Comparison of ENCODE assay signal across 8 cellular contexts in genomic region chr15:76150508-76150907, GRCh38.
A peak's percentile ranks its signal among the peaks of the same experiment; 100 is the strongest.
DNase-seq lines count a peak whose midpoint lies in the region; ATAC-seq, FAIRE-seq and TF ChIP-seq lines count a peak whose summit lies in the region.

No MANE protein-coding gene starts in this region.

- no peaks in the 10 kb centered on the region for H3K36me3 Mint-ChIP-seq in astrocyte (ENCODE audit: low read depth, unreplicated experiment)
- H3K36me3 Mint-ChIP-seq in T-helper 17 cell (ENCODE audit: low read depth) = peaks cover 3% of the 10 kb centered on the region

- no peak overlapping the region for H3K27ac ChIP-seq in astrocyte (ENCODE audit: low read depth, low read length)
- peak overlapping the region; percentile 33 to 66 (median 62) for H3K27ac ChIP-seq in gastrocnemius medialis

- H3K4me1 Mint-ChIP-seq in astrocyte (ENCODE audit: low read depth, unreplicated experiment) (peaks cover 13% of the 10 kb centered on the region), T-helper 17 cell (peaks cover 8% of the 10 kb centered on the region)

- no peaks in the 10 kb centered on the region for H3K79me2 ChIP-seq in astrocyte (ENCODE audit: insufficient read depth, low read length)

- peak overlapping the region; percentile 1 for H3K4me2 ChIP-seq in astrocyte (ENCODE audit: low read length)

- no peaks in the 10 kb centered on the region for H3K9me3 ChIP-seq in astrocyte (ENCODE audit: insufficient read depth, low read depth, low read length)
- H3K9me3 ChIP-seq in gastrocnemius medialis = no peaks in the 10 kb centered on the region
- H3K9me3 ChIP-seq in T-helper 17 cell (ENCODE audit: control insufficient read depth, low read length, poor library complexity, severe bottlenecking) = no peaks in the 10 kb centered on the region

- H3K27ac Mint-ChIP-seq in astrocyte (ENCODE audit: unreplicated experiment) = peak overlapping the region; percentile 69
- no peak overlapping the region for H3K27ac Mint-ChIP-seq in T-helper 17 cell

- no peaks in the 10 kb centered on the region for H3K36me3 ChIP-seq in astrocyte (ENCODE audit: insufficient read depth, low read length)
- H3K36me3 ChIP-seq in gastrocnemius medialis = no peaks in the 10 kb centered on the region

- no peaks in the 10 kb centered on the region for H3K9me3 Mint-ChIP-seq in astrocyte (ENCODE audit: unreplicated experiment)

- no peaks in the 10 kb centered on the region for H3K4me1 ChIP-seq in astrocyte (ENCODE audit: insufficient read depth, low read length)
- H3K4me1 ChIP-seq in gastrocnemius medialis = peaks cover 22 to 24% of the 10 kb centered on the region in 2 donors

- H3K4me3 Mint-ChIP-seq in astrocyte (ENCODE audit: unreplicated experiment) (no peak overlapping the region), T-helper 17 cell (no peak overlapping the region)

- ATAC-seq in GM19455 (IDR thresholded peaks at IDR 0.05; ENCODE audit: unreplicated experiment) (peak; percentile 25), HG03432 (IDR thresholded peaks at IDR 0.05; ENCODE audit: unreplicated experiment) (peak; percentile 23), gastrocnemius medialis (peak in 1 of 2 donors; percentile 3), GM21367 (IDR thresholded peaks at IDR 0.05; ENCODE audit: unreplicated experiment) (no peak), T-helper 17 cell (no peak)

- no peak for TF ChIP-seq POLR2A in gastrocnemius medialis (IDR thresholded peaks at IDR 0.05)

- DNase-seq in astrocyte (ENCODE audit: low read depth) (no peak), gastrocnemius medialis (no peak), DMS153 (lab: John Stamatoyannopoulos, UW) (no peak), T-helper 17 cell (no peak), H4 (ENCODE audit: low spot score) (no peak)

- in situ Hi-C loops in gastrocnemius medialis (cut with MboI; ENCODE audit: low sequenced_read_pairs in 4 of 4) = no loop called here

- no peak for FAIRE-seq in astrocyte (lab: Jason Lieb, UNC)

- intact Hi-C loops in gastrocnemius medialis (cut with DNase I; ENCODE audit: low total_unique reads) = loop anchor here (5.0 to 10.0 kb wide), 3 partner anchors 177 to 714 kb away; partner anchors contain the start of gene SIN3A

- peaks cover 19% of the 10 kb centered on the region for H3K27me3 Mint-ChIP-seq in astrocyte (ENCODE audit: low read depth, unreplicated experiment)
- peaks cover 17% of the 10 kb centered on the region for H3K27me3 Mint-ChIP-seq in T-helper 17 cell

- H4K20me1 ChIP-seq in astrocyte (ENCODE audit: insufficient read depth, low read length) = no peaks in the 10 kb centered on the region

- H3K27me3 ChIP-seq in astrocyte (ENCODE audit: insufficient read depth, low read length) (peaks cover 15% of the 10 kb centered on the region), gastrocnemius medialis (no peaks in the 10 kb centered on the region)

- TF ChIP-seq CTCF in astrocyte (IDR thresholded peaks at IDR 0.05; ENCODE audit: insufficient read depth, low read depth, low read length) (no peak), gastrocnemius medialis (IDR thresholded peaks at IDR 0.05 in 4 of 5, conservative IDR thresholded peaks at IDR 0.05 in 1 of 5) (no peak)

- H3K4me3 ChIP-seq in astrocyte (ENCODE audit: insufficient read depth, low read depth, low read length) = no peak overlapping the region
- H3K4me3 ChIP-seq in gastrocnemius medialis = no peak overlapping the region

- no peak overlapping the region for H3K9ac ChIP-seq in astrocyte (ENCODE audit: low read length)

- no peak overlapping the region for H2AFZ ChIP-seq in astrocyte (ENCODE audit: low read depth, low read length)

Comparison
In these comparisons a context has a peak if more than half of its experiments do, and no peak if none do; other contexts are left out.
1. ATAC-seq: peak in GM19455 (single experiment) and HG03432 (single experiment); none in GM21367 (single experiment) and T-helper 17 cell (single experiment).